In genomic region chr7:135170223-135170997, GRCh38 we compare ENCODE assay signal across 8 cellular contexts. TPM values are rescaled to one million over a fixed set of nuclear protein-coding genes. Genes with fewer than 3 reads are reported as not detected.
A peak's percentile ranks its signal among the peaks of the same experiment; 100 is the strongest.
DNase-seq lines count a peak whose midpoint lies in the region; ATAC-seq and TF ChIP-seq lines count a peak whose summit lies in the region.

A gene with protein sequence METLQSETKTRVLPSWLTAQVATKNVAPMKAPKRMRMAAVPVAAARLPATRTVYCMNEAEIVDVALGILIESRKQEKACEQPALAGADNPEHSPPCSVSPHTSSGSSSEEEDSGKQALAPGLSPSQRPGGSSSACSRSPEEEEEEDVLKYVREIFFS (minus strand): TSS chr7:135170707. CDS start chr7:135168922, 1,785 bp downstream.

- H3K9ac ChIP-seq in muscle layer of colon (ENCODE audit: low read length), result peak within 1 kb of the TSS; percentile 84

- no peaks in the 10 kb centered on the region for H3K27me3 Mint-ChIP-seq in IgD-negative memory B cell

- H3K4me3 ChIP-seq in muscle layer of colon (ENCODE audit: low read depth in 1 of 2, low read length in 2 of 2), result peak within 1 kb of the TSS; percentile 79 to 90

- H3K9me3 Mint-ChIP-seq in IgD-negative memory B cell, result peaks cover 0 to 2% (median 0%) of the 10 kb centered on the region in 3 donors

- no peaks in the 10 kb centered on the region for H3K9me3 ChIP-seq in muscle layer of colon (ENCODE audit: low read length)

- no peaks in the 10 kb centered on the region for H3K36me3 Mint-ChIP-seq in IgD-negative memory B cell

- peak within 1 kb of the TSS; percentile 96 to 99 (median 98) for H3K27ac Mint-ChIP-seq in IgD-negative memory B cell

- DNase-seq in DMS153 (lab: John Stamatoyannopoulos, UW) (peak; percentile 91), OCI-M1 (lab: John Stamatoyannopoulos, UW) (peak; percentile 94), activated T-cell treated with anti-CD3 and anti-CD28 coated beads for 4 hours (peak; percentile 83), erythroblast (lab: John Stamatoyannopoulos, UW) (peak; percentile 96)
- peak; percentile 86 for DNase-seq in stimulated activated CD8-positive, alpha-beta memory T cell treated with anti-CD3 and anti-CD28 coated beads, Interleukin-7, amount 100 ng/mL, for 24 hours (ENCODE audit: low read depth)

- peaks cover 29% of the 10 kb centered on the region for H3K36me3 ChIP-seq in muscle layer of colon (ENCODE audit: insufficient read depth, low read length)

- peaks cover 30 to 37% (median 35%) of the 10 kb centered on the region in 3 donors for H3K4me1 Mint-ChIP-seq in IgD-negative memory B cell

- peak; percentile 84 for TF ChIP-seq POLR2A in erythroblast (IDR thresholded peaks at IDR 0.05; ENCODE audit: low read length)

- peaks cover 27% of the 10 kb centered on the region for H3K4me1 ChIP-seq in muscle layer of colon (ENCODE audit: insufficient read depth, low read length)

- no peaks in the 10 kb centered on the region for H3K27me3 ChIP-seq in muscle layer of colon (ENCODE audit: control insufficient read depth in 1 of 2, insufficient read depth in 2 of 2, low read length in 2 of 2)

- ATAC-seq in GM21529 (IDR thresholded peaks at IDR 0.05; ENCODE audit: unreplicated experiment), result peak; percentile 64

- peak within 1 kb of the TSS; percentile 83 to 98 (median 91) for H3K4me3 Mint-ChIP-seq in IgD-negative memory B cell

- H3K27ac ChIP-seq in muscle layer of colon (ENCODE audit: low read depth, low read length), result peak within 1 kb of the TSS; percentile 97

RNA-seq across cellular contexts. Expression of the gene that starts here (rescaled TPM):
- 39.5 TPM for polyA plus RNA-seq in IgD-negative memory B cell

Comparison
In these comparisons a context has a peak if more than half of its experiments do, and no peak if none do; other contexts are left out.
1. Peak in every context shown above with its lines: DNase-seq, ATAC-seq, H3K4me3 ChIP-seq and H3K27ac ChIP-seq.